1 cellular context compared by ENCODE assay signal in the genomic region with DNA sequence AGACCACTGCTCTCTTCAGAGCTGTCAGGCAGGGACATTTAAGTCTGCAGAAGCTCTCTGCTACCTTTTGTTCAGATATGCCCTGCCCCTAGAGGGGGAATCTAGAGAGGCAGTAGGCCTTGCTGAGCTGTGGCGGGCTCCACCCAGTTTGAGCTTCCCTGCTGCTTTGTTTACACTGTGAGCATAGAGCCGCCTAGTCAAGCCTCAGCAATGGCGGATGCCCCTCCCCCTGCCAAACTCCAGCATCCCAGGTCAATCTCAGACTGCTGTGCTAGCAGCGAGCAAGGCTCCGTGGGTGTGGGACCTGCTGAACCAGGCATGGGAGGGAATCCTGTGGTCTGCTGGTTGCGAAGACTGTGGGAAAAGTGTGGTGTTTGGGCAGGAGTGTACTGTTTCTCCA.
TF ChIP-seq lines count a peak whose summit lies in the region.

No MANE protein-coding gene starts in this region.

TF ChIP-seq in GM23338, 12 proteins besides CTCF, POLR2A, EP300 and RAD21 (continued from another document):
- TF ChIP-seq, protein P1, sequence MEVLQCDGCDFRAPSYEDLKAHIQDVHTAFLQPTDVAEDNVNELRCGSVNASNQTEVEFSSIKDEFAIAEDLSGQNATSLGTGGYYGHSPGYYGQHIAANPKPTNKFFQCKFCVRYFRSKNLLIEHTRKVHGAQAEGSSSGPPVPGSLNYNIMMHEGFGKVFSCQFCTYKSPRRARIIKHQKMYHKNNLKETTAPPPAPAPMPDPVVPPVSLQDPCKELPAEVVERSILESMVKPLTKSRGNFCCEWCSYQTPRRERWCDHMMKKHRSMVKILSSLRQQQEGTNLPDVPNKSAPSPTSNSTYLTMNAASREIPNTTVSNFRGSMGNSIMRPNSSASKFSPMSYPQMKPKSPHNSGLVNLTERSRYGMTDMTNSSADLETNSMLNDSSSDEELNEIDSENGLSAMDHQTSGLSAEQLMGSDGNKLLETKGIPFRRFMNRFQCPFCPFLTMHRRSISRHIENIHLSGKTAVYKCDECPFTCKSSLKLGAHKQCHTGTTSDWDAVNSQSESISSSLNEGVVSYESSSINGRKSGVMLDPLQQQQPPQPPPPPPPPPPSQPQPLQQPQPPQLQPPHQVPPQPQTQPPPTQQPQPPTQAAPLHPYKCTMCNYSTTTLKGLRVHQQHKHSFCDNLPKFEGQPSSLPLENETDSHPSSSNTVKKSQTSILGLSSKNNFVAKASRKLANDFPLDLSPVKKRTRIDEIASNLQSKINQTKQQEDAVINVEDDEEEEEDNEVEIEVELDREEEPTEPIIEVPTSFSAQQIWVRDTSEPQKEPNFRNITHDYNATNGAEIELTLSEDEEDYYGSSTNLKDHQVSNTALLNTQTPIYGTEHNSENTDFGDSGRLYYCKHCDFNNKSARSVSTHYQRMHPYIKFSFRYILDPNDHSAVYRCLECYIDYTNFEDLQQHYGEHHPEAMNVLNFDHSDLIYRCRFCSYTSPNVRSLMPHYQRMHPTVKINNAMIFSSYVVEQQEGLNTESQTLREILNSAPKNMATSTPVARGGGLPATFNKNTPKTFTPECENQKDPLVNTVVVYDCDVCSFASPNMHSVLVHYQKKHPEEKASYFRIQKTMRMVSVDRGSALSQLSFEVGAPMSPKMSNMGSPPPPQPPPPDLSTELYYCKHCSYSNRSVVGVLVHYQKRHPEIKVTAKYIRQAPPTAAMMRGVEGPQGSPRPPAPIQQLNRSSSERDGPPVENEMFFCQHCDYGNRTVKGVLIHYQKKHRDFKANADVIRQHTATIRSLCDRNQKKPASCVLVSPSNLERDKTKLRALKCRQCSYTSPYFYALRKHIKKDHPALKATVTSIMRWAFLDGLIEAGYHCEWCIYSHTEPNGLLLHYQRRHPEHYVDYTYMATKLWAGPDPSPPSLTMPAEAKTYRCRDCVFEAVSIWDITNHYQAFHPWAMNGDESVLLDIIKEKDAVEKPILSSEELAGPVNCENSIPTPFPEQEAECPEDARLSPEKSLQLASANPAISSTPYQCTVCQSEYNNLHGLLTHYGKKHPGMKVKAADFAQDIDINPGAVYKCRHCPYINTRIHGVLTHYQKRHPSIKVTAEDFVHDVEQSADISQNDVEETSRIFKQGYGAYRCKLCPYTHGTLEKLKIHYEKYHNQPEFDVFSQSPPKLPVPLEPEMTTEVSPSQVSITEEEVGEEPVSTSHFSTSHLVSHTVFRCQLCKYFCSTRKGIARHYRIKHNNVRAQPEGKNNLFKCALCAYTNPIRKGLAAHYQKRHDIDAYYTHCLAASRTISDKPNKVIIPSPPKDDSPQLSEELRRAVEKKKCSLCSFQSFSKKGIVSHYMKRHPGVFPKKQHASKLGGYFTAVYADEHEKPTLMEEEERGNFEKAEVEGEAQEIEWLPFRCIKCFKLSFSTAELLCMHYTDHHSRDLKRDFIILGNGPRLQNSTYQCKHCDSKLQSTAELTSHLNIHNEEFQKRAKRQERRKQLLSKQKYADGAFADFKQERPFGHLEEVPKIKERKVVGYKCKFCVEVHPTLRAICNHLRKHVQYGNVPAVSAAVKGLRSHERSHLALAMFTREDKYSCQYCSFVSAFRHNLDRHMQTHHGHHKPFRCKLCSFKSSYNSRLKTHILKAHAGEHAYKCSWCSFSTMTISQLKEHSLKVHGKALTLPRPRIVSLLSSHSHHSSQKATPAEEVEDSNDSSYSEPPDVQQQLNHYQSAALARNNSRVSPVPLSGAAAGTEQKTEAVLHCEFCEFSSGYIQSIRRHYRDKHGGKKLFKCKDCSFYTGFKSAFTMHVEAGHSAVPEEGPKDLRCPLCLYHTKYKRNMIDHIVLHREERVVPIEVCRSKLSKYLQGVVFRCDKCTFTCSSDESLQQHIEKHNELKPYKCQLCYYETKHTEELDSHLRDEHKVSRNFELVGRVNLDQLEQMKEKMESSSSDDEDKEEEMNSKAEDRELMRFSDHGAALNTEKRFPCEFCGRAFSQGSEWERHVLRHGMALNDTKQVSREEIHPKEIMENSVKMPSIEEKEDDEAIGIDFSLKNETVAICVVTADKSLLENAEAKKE (CRISPR knock-in tag; IDR thresholded peaks at IDR 0.05), result 0 out of 2 replicates have a peak, but pooled peaks have one; percentile 41
